ENCODE assay signal across 8 cellular contexts in the genomic region with DNA sequence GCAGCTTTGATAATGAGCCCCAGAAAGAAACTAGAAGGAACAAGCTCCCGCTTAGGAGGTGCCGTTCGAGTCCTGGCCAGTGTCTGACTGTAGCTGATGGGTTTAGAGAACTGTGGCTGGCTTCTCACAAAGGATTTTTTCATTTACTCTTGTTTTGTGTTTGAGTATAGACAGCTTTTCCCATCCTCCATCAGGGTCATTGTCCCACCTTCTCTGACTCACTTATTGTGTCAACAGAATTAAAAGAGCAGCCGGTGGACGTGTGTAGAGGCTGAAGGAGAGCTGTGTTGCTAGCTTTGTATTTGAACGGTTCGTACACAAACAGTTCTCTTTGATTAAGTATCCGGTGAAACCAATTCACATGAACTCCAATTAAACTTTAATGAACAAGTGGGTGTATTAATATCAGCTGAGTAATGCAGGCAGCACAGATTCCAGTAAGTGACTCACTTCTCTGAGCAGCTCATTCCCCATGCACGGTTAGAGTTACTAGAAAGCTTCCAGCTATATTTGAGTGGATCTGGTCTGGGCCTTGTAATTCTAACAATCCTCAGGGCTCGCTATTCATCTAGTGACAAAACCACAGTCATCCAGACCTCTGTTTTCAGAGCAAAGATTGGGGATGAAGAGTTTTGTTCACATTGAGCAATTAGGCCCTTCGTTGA.
DNase-seq lines count a peak whose midpoint lies in the region; TF ChIP-seq lines count a peak whose summit lies in the region.

No MANE protein-coding gene starts in this region.

- DNase-seq in SIG-M5 treated with dmso at 0.1 percent for 504 hours (lab: John Stamatoyannopoulos, UW; ENCODE audit: unreplicated experiment) = peak; percentile 48
- no peak for DNase-seq in SIG-M5 (lab: John Stamatoyannopoulos, UW)
- peak; percentile 97 for DNase-seq in RPMI7951 (ENCODE audit: low read depth)
- peak; percentile 71 for DNase-seq in fibroblast of the conjunctiva (ENCODE audit: low read depth)
- DNase-seq in pulmonary artery endothelial cell (ENCODE audit: low read depth, low spot score) = peak; percentile 69
- no peak for DNase-seq in G401 (ENCODE audit: low spot score)
- no peak for DNase-seq in GM10248 (ENCODE audit: extremely low spot score)
- no peak for DNase-seq in GDM1 (lab: John Stamatoyannopoulos, UW)

- POLR2A ChIA-PET in GM10248 (lab: Yijun Ruan, JAX) = interaction anchor here (0.5 kb wide), 1 partner anchor 1075 kb away, joined by 4 read pairs; no protein-coding TSS in a partner anchor

- in situ Hi-C loops in G401 (cut with HindIII; ENCODE audit: low sequenced_read_pairs) = no loop called here

- CTCF ChIA-PET in GM10248 (lab: Yijun Ruan, JAX) = interaction anchor here (1.1 kb wide), 1 partner anchor 33 kb away, joined by 3 read pairs; no protein-coding TSS in a partner anchor

- no peak for TF ChIP-seq CTCF in GM10248 (IDR thresholded peaks at IDR 0.05; ENCODE audit: control extremely low read depth, extremely low read depth, low read depth, missing control alignments)

Comparison
In these comparisons a context has a peak if more than half of its experiments do, and no peak if none do; other contexts are left out.
1. DNase-seq: peak in SIG-M5 treated with dmso at 0.1 percent for 504 hours (single experiment), RPMI7951 (single experiment), fibroblast of the conjunctiva (single experiment) and pulmonary artery endothelial cell (single experiment); none in SIG-M5 (single experiment), G401 (single experiment), GM10248 (single experiment) and GDM1 (single experiment).